In genomic region chr16:30700971-30701370, GRCh38 we compare ENCODE assay signal across 15 cellular contexts. TPM values are rescaled to one million over a fixed set of nuclear protein-coding genes. Genes with fewer than 3 reads are reported as not detected.
DNase-seq lines count a peak whose midpoint lies in the region; ATAC-seq and TF ChIP-seq lines count a peak whose summit lies in the region.
"Had no signal": no experiment of that assay in that cellular context is flagged by ENCODE, and none has a peak within 500 bp of the region (broad histone marks: within the 10 kb centered on the region; RNA-seq: fewer than 3 reads in every experiment).

No MANE protein-coding gene starts in this region.

- ATAC-seq in HG03139 (IDR thresholded peaks at IDR 0.05; ENCODE audit: unreplicated experiment) = no peak
- ATAC-seq: body of pancreas had no signal

- H3K27ac Mint-ChIP-seq in activated T-cell treated with anti-CD3 and anti-CD28 coated beads, Interleukin-2, amount 50 U/mL, for 24 hours = peak overlapping the region; percentile 85
- H3K27ac Mint-ChIP-seq in progenitor cell of endocrine pancreas = peak overlapping the region; percentile 74

- H3K9me3 Mint-ChIP-seq in activated T-cell treated with anti-CD3 and anti-CD28 coated beads, Interleukin-2, amount 50 U/mL, for 24 hours = no peaks in the 10 kb centered on the region
- H3K9me3 Mint-ChIP-seq in progenitor cell of endocrine pancreas (ENCODE audit: low read depth) = no peaks in the 10 kb centered on the region

- H3K4me3 Mint-ChIP-seq in activated T-cell treated with anti-CD3 and anti-CD28 coated beads, Interleukin-2, amount 50 U/mL, for 24 hours = peak overlapping the region; percentile 44
- peak overlapping the region; percentile 53 for H3K4me3 Mint-ChIP-seq in progenitor cell of endocrine pancreas (ENCODE audit: low read depth)

- DNase-seq in activated T-cell treated with anti-CD3 and anti-CD28 coated beads, Interleukin-2, amount 50 U/mL, for 24 hours = no peak
- DNase-seq in activated T-cell treated with anti-CD3 and anti-CD28 coated beads, Interleukin-2, amount 50 U/mL, for 1 hour = no peak
- no peak for DNase-seq in brain microvascular endothelial cell
- no peak for DNase-seq in progenitor cell of endocrine pancreas (ENCODE audit: low spot score, unreplicated experiment)
- DNase-seq in Peyer's patch = no peak
- no peak for DNase-seq in NCI-H226
- DNase-seq: activated CD4-positive, CD25-positive, alpha-beta regulatory T cell treated with anti-CD3 and anti-CD28 coated beads, Interleukin-2, amount 50 U/mL, for 72 hours; activated effector memory CD4-positive, alpha-beta T cell treated with anti-CD3 and anti-CD28 coated beads, Interleukin-2, amount 50 U/mL, for 16 hours; body of pancreas; NCI-H1930; NCI-H526; PC-9; stimulated activated CD4-positive, alpha-beta T cell treated with anti-CD3 and anti-CD28 coated beads, Interleukin-2, amount 100 ng/mL, for 24 hours had no signal

- H3K36me3 ChIP-seq in HEK293 (ENCODE audit: control insufficient read depth in 2 of 2, insufficient read depth in 1 of 2, low read length in 2 of 2) (peaks cover 45 to 60% of the 10 kb centered on the region in 2 experiments), brain microvascular endothelial cell (replicated peaks) (peaks cover 43% of the 10 kb centered on the region), Peyer's patch (peaks cover 0 to 56% (median 0%) of the 10 kb centered on the region in 3 donors)

- TF ChIP-seq POLR2A in Peyer's patch (IDR thresholded peaks at IDR 0.05) = no peak

- POLR2A ChIA-PET in HEK293 (lab: Yijun Ruan, JAX) = interaction anchor here (0.7 kb wide), 1 partner anchor 223 kb away, joined by 3 read pairs; no protein-coding TSS in a partner anchor

- CTCF ChIA-PET in HEK293 (lab: Yijun Ruan, JAX) = no interaction called here

- H3K27me3 ChIP-seq in brain microvascular endothelial cell (replicated peaks) = no peaks in the 10 kb centered on the region
- no peaks in the 10 kb centered on the region for H3K27me3 ChIP-seq in Peyer's patch
- H3K27me3 ChIP-seq: body of pancreas had no signal

- H3K4me1 Mint-ChIP-seq in activated T-cell treated with anti-CD3 and anti-CD28 coated beads, Interleukin-2, amount 50 U/mL, for 24 hours (ENCODE audit: low read depth) = peaks cover 29% of the 10 kb centered on the region
- peaks cover 19% of the 10 kb centered on the region for H3K4me1 Mint-ChIP-seq in progenitor cell of endocrine pancreas (ENCODE audit: low read depth)

- H3K4me1 ChIP-seq in HEK293 (ENCODE audit: control insufficient read depth, insufficient read depth, low read length) (no peaks in the 10 kb centered on the region; the same call in 1 of the 2 replicates), Peyer's patch (peaks cover 0 to 14% (median 7%) of the 10 kb centered on the region in 4 donors)

- no peaks in the 10 kb centered on the region for H3K27me3 Mint-ChIP-seq in activated T-cell treated with anti-CD3 and anti-CD28 coated beads, Interleukin-2, amount 50 U/mL, for 24 hours
- no peaks in the 10 kb centered on the region for H3K27me3 Mint-ChIP-seq in progenitor cell of endocrine pancreas

- H3K36me3 Mint-ChIP-seq in activated T-cell treated with anti-CD3 and anti-CD28 coated beads, Interleukin-2, amount 50 U/mL, for 24 hours (ENCODE audit: low read depth) = peaks cover 73% of the 10 kb centered on the region
- peaks cover 13% of the 10 kb centered on the region for H3K36me3 Mint-ChIP-seq in progenitor cell of endocrine pancreas (ENCODE audit: insufficient read depth)

- no peak overlapping the region for H3K4me3 ChIP-seq in HEK293 (ENCODE audit: low read depth, low read length)
- H3K4me3 ChIP-seq in brain microvascular endothelial cell (ENCODE audit: low read depth, low read length) = no peak overlapping the region
- no peak overlapping the region for H3K4me3 ChIP-seq in Peyer's patch
- H3K4me3 ChIP-seq: body of pancreas had no signal

- H3K9me3 ChIP-seq in HEK293 (ENCODE audit: control insufficient read depth, insufficient read depth, low read depth, low read length) (no peaks in the 10 kb centered on the region), Peyer's patch (no peaks in the 10 kb centered on the region)
- H3K9me3 ChIP-seq: body of pancreas had no signal

- TF ChIP-seq CTCF in HEK293 (tag by site-specific recombination; IDR thresholded peaks at IDR 0.05) = no peak
- TF ChIP-seq CTCF in brain microvascular endothelial cell (IDR thresholded peaks at IDR 0.05; ENCODE audit: low read depth, low read length, missing control alignments) = no peak
- no peak for TF ChIP-seq CTCF in progenitor cell of endocrine pancreas (IDR thresholded peaks at IDR 0.05; ENCODE audit: unreplicated experiment)
- TF ChIP-seq CTCF in Peyer's patch (IDR thresholded peaks at IDR 0.05) = no peak

- H3K27ac ChIP-seq in HEK293 (ENCODE audit: extremely low read depth, low read depth, low read length) (no peak overlapping the region), brain microvascular endothelial cell (peak overlapping the region; percentile 60), Peyer's patch (no peak overlapping the region)
- H3K27ac ChIP-seq: body of pancreas, PC-9 had no signal

- in situ Hi-C loops in brain microvascular endothelial cell (cut with HindIII; ENCODE audit: low pct_ligation_motif_present, low sequenced_read_pairs) = no loop called here

TF ChIP-seq in HEK293, 187 proteins besides CTCF, POLR2A, EP300 and RAD21:
- TF ChIP-seq ZNF660 (tag by site-specific recombination; IDR thresholded peaks at IDR 0.05) = 0 out of 2 replicates have a peak, but pooled peaks have one; percentile 14
- TF ChIP-seq ZNF133 (tag by site-specific recombination; IDR thresholded peaks at IDR 0.05) = no peak

RNA-seq across cellular contexts. Expression of gene SRCAP, which starts 2.0 kb away (rescaled TPM):
- 103 and 104 TPM in 2 replicates for total RNA-seq in progenitor cell of endocrine pancreas
- 100 to 1,000 TPM in 1 of 4 donors, 10 to 100 TPM in 3; 50.4 to 109 (median 81.8) TPM for total RNA-seq in Peyer's patch

RNA-seq across cellular contexts. Expression of gene FBRS, which starts 42.7 kb away (rescaled TPM):
- 75.3 and 91.1 TPM in 2 replicates for total RNA-seq in progenitor cell of endocrine pancreas
- total RNA-seq in Peyer's patch = 100 to 1,000 TPM in 1 of 4 donors, 10 to 100 TPM in 3; 51.2 to 167 (median 72.2) TPM

RNA-seq across cellular contexts. Expression of gene PHKG2, which starts 47.3 kb away (rescaled TPM):
- total RNA-seq in progenitor cell of endocrine pancreas (53.5 and 61.8 TPM in 2 replicates), Peyer's patch (10 to 100 TPM; 38.9 to 94.1 (median 57.7) TPM)

RNA-seq across cellular contexts. Expression of gene PRR14, which starts 50.2 kb away (rescaled TPM):
- total RNA-seq in progenitor cell of endocrine pancreas (57.6 and 58.7 TPM in 2 replicates), Peyer's patch (100 to 1,000 TPM in 1 of 4 donors, 10 to 100 TPM in 3; 45.5 to 107 (median 65.0) TPM)
